8 cellular contexts compared by ENCODE assay signal in the genomic region with DNA sequence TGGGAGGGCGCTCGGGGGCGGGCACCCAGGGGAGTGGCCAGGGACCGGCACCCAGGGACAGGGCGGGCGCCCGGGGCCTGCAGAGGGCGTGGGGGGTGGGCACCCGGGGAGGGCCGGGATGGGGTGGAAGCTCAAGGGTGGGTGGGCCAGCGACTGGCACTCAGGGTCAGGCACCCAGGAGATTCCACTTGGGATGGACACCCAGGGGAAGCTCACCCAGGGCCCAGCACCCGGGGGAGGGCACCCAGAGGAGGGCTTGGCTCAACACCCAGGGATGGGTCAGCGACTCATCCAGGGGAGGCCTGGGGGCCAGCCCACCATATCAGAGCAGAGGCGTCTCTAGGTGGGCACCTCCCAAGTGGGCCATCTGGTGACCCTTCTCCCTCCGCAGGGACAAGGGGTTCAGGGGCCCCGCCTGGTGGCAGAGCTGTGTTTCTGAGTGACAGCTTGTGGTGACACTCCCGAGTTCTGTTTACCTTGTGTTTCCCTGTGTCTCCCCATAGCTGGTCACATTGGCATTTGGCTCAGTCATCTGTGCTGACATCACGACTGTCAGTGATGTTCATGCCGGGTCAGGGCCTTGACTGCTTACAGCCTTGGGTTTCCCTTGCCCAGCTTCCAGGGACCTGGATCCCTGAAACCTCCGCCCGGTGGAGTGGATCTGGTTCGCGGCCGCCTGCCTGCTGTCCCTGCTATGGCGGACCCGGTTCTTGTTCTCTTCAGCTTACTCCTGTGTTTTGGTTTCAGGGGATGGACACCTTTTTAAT. TPM values are rescaled to one million over a fixed set of nuclear protein-coding genes. Genes with fewer than 3 reads are reported as not detected.
DNase-seq lines count a peak whose midpoint lies in the region; ATAC-seq, FAIRE-seq and TF ChIP-seq lines count a peak whose summit lies in the region.

No MANE protein-coding gene starts in this region.

- DNase-seq in AG04450 (ENCODE audit: low read depth, low spot score) (no peak), NCI-H2081 (lab: John Stamatoyannopoulos, UW) (peak; percentile 21 to 65), H1 (ENCODE audit: low read depth in 1 of 2, low spot score in 2 of 2) (peak in 1 of 2 experiments; percentile 78), mesendoderm (peak; percentile 90)
- peak; percentile 58 to 67 for DNase-seq in activated CD4-positive, alpha-beta T cell treated with anti-CD3 and anti-CD28 coated beads, Interleukin-2, amount 50 U/mL, for 48 hours
- DNase-seq in stimulated activated CD8-positive, alpha-beta memory T cell treated with anti-CD3 and anti-CD28 coated beads, Interleukin-4, amount 100 ng/mL, for 4 hours (ENCODE audit: low read depth in 2 of 2, low spot score in 1 of 2), result peak; percentile 31 to 35

- FAIRE-seq in H1 (lab: Jason Lieb, UNC), result peak; percentile 73

- no peak overlapping the region for H2BK12ac ChIP-seq in H1 (ENCODE audit: low read depth, low read length)

- H3K79me1 ChIP-seq in H1 (ENCODE audit: low read depth, low read length) (peaks cover 2% of the 10 kb centered on the region; the same call in 1 of the 2 replicates), mesendoderm (ENCODE audit: low read length) (peaks cover 12% of the 10 kb centered on the region)

- CTCF ChIA-PET in AG04450 (lab: Charles Lee) (interaction anchor here (0.6 to 3.5 kb wide), 24 partner anchors 9 to 323 kb away, joined by 3 to 26 read pairs (median 4); a partner anchor contains a TSS), H1 (lab: Charles Lee; ENCODE audit: partially characterized antibody) (interaction anchor here (0.6 to 6.2 kb wide), 12 partner anchors 10 to 909 kb away, joined by 3 to 40 read pairs (median 6); a partner anchor contains a TSS)

- H3K56ac ChIP-seq in H1 (replicated peaks; ENCODE audit: insufficient read length, low read depth, low read length), result no peak overlapping the region
- peak overlapping the region; percentile 91 for H3K56ac ChIP-seq in mesendoderm (ENCODE audit: low read length)

- WGBS in H1 (ENCODE audit: extremely low coverage in 1 of 2, insufficient coverage in 1 of 2, insufficient read length in 1 of 2, insufficient replicate concordance in 2 of 2, low coverage in 1 of 2, low lambda C conversion rate in 2 of 2, missing lambda C conversion rate in 1 of 2), 2 experiments, result 39% methylated on average over 21 of the region's 26 CpGs; no CpG with 5 or more reads in 1 of the 2 experiments
- no CpG with 5 or more reads among the region's 26 CpGs for WGBS in mesendoderm (ENCODE audit: extremely low coverage, insufficient coverage, low lambda C conversion rate)

- POLR2A ChIA-PET in AG04450 (lab: Yijun Ruan, JAX), result interaction anchor here (0.6 to 2.3 kb wide), 12 partner anchors 8 to 320 kb away, joined by 3 to 15 read pairs (median 4); a partner anchor contains a TSS
- POLR2A ChIA-PET in H1 (lab: Charles Lee; ENCODE audit: partially characterized antibody), result interaction anchor here (0.7 to 6.5 kb wide), 13 partner anchors 8 to 189 kb away, joined by 3 to 44 read pairs (median 5); a partner anchor contains a TSS

- H2BK5ac ChIP-seq in H1 (ENCODE audit: low read depth, low read length) (peak overlapping the region; percentile 66; the same call in 1 of the 2 replicates), mesendoderm (ENCODE audit: low read length) (no peak overlapping the region)

- no peaks in the 10 kb centered on the region for H3K9me3 ChIP-seq in AG04450 (ENCODE audit: control insufficient read depth, insufficient read depth, low read length)
- H3K9me3 ChIP-seq in H1 (ENCODE audit: insufficient read depth in 2 of 2, low read depth in 1 of 2, low read length in 1 of 2), result no peaks in the 10 kb centered on the region

- H3K9ac ChIP-seq in H1 (replicated peaks in 1 of 4; ENCODE audit: extremely low read depth in 1 of 4, low read depth in 3 of 4, low read length in 3 of 4), result peak overlapping the region in 3 of 4 experiments; percentile 93 to 98 (median 97); a peak in 5 of 7 replicates
- H3K9ac ChIP-seq in mesendoderm (ENCODE audit: low read length), result peak overlapping the region; percentile 85

- H2BK15ac ChIP-seq in H1 (ENCODE audit: low read length) (no peak overlapping the region; the same call in 1 of the 2 replicates), mesendoderm (replicated peaks; ENCODE audit: low read depth) (no peak overlapping the region)

- H4K5ac ChIP-seq in H1 (ENCODE audit: insufficient read length, low read depth, low read length), result no peak overlapping the region
- no peak overlapping the region for H4K5ac ChIP-seq in mesendoderm (ENCODE audit: low read length)

- peaks cover 6% of the 10 kb centered on the region; the same call in 1 of the 2 replicates for H3K23me2 ChIP-seq in H1 (ENCODE audit: low read depth, low read length)

- H3K27me3 ChIP-seq in AG04450 (ENCODE audit: control insufficient read depth, insufficient read depth, low read length), result no peaks in the 10 kb centered on the region
- peaks cover 0 to 3% (median 0%) of the 10 kb centered on the region in 4 experiments; a peak in 2 of 7 replicates for H3K27me3 ChIP-seq in H1 (replicated peaks in 1 of 4; ENCODE audit: control insufficient read depth in 3 of 4, extremely low read depth in 1 of 4, insufficient read depth in 3 of 4, low read length in 3 of 4)
- H3K27me3 ChIP-seq in mesendoderm (ENCODE audit: insufficient read depth, low read length, poor library complexity), result no peaks in the 10 kb centered on the region

- no peak overlapping the region for H2AK5ac ChIP-seq in H1 (ENCODE audit: low read depth, low read length)
- peak overlapping the region; percentile 11 for H2AK5ac ChIP-seq in mesendoderm (ENCODE audit: low read length)

- 0 out of 2 replicates have a peak, but pooled peaks have one; percentile 12 for TF ChIP-seq CTCF in AG04450 (IDR thresholded peaks at IDR 0.05; ENCODE audit: low read depth, low read length)
- peak in 1 of 3 experiments; percentile 22; a peak in 1 of 4 replicates for TF ChIP-seq CTCF in H1 (IDR thresholded peaks at IDR 0.05; ENCODE audit: control extremely low read depth in 1 of 3, insufficient read depth in 1 of 3, low read depth in 1 of 3, low read length in 3 of 3)

- H3K4me1 ChIP-seq in H1 (replicated peaks in 1 of 4; ENCODE audit: control insufficient read depth in 3 of 4, insufficient read depth in 4 of 4, low read length in 3 of 4) (peaks cover 0 to 12% (median 8%) of the 10 kb centered on the region in 4 experiments; a peak in 6 of 7 replicates), mesendoderm (ENCODE audit: control insufficient read depth, low read depth, low read length) (peaks cover 2% of the 10 kb centered on the region)

- H3K79me2 ChIP-seq in H1 (ENCODE audit: control insufficient read depth in 1 of 2, insufficient read depth in 2 of 2, low read length in 2 of 2) (peaks cover 0 to 23% of the 10 kb centered on the region in 2 experiments; a peak in 2 of 4 replicates), mesendoderm (ENCODE audit: control insufficient read depth, insufficient read depth, low read length) (peaks cover 2% of the 10 kb centered on the region)

- H2AFZ ChIP-seq in H1 (ENCODE audit: low read length), result no peak overlapping the region

- no peak overlapping the region for H2BK20ac ChIP-seq in H1 (ENCODE audit: low read length)

- no peak overlapping the region for H3K14ac ChIP-seq in H1 (ENCODE audit: insufficient read length)

- H3K23ac ChIP-seq in H1 (ENCODE audit: insufficient read length) (no peak overlapping the region), mesendoderm (ENCODE audit: low read length) (no peak overlapping the region)

- no peak overlapping the region for H4K91ac ChIP-seq in H1 (replicated peaks; ENCODE audit: insufficient read length, low read length)

- H2BK120ac ChIP-seq in H1 (replicated peaks; ENCODE audit: low read depth, low read length), result no peak overlapping the region
- no peak overlapping the region for H2BK120ac ChIP-seq in mesendoderm (ENCODE audit: low read depth, low read length)

- no peak overlapping the region for H3K4ac ChIP-seq in H1 (replicated peaks; ENCODE audit: insufficient read length, low read depth, low read length)
- H3K4ac ChIP-seq in mesendoderm (ENCODE audit: low read depth, low read length), result no peak overlapping the region

- H3K36me3 ChIP-seq in H1 (ENCODE audit: control insufficient read depth in 2 of 4, insufficient read depth in 4 of 4, low read length in 3 of 4), result no peaks in the 10 kb centered on the region
- no peaks in the 10 kb centered on the region for H3K36me3 ChIP-seq in mesendoderm (ENCODE audit: control insufficient read depth, insufficient read depth, low read length)

- peak; percentile 18 to 29; a peak in 2 of 4 replicates for TF ChIP-seq RAD21 in H1 (IDR thresholded peaks at IDR 0.05 in 1 of 2, conservative IDR thresholded peaks at IDR 0.05 in 1 of 2; ENCODE audit: low read depth in 2 of 2, low read length in 2 of 2)

- peak overlapping the region; percentile 28 to 91 for H3K4me2 ChIP-seq in H1 (ENCODE audit: insufficient read depth in 1 of 2, low read depth in 2 of 2, low read length in 2 of 2)
- H3K4me2 ChIP-seq in mesendoderm (ENCODE audit: low read length), result peak overlapping the region; percentile 90

- peaks cover 0 to 4% of the 10 kb centered on the region in 2 experiments for H4K20me1 ChIP-seq in H1 (replicated peaks in 1 of 2; ENCODE audit: control insufficient read depth in 1 of 2, insufficient read depth in 2 of 2, low read length in 2 of 2)

- ATAC-seq in GM18502 (IDR thresholded peaks at IDR 0.05; ENCODE audit: poor library complexity, unreplicated experiment) (peak; percentile 15), HG02943 (IDR thresholded peaks at IDR 0.05; ENCODE audit: low read depth, unreplicated experiment) (peak; percentile 8)

- H3K4me3 ChIP-seq in AG04450 (ENCODE audit: low read depth, low read length) (peak overlapping the region; percentile 75), H1 (ENCODE audit: extremely low read depth in 1 of 4, insufficient read depth in 2 of 4, low read depth in 3 of 4, low read length in 4 of 4) (peak overlapping the region; percentile 54 to 79 (median 62)), mesendoderm (ENCODE audit: low read length) (peak overlapping the region; percentile 66)

- H3K18ac ChIP-seq in H1 (ENCODE audit: extremely low read depth, low read length) (no peak overlapping the region), mesendoderm (ENCODE audit: low read length) (peak overlapping the region; percentile 12)

- no peak for TF ChIP-seq EP300 in H1 (IDR thresholded peaks at IDR 0.05; ENCODE audit: borderline replicate concordance in 1 of 2, low read depth in 2 of 2, low read length in 2 of 2)

- H3K27ac ChIP-seq in AG04450 (ENCODE audit: low read depth, low read length) (peak overlapping the region; percentile 81), H1 (ENCODE audit: low read depth, low read length) (peak overlapping the region; percentile 99; the same call in 1 of the 2 replicates), mesendoderm (ENCODE audit: low read depth, low read length) (no peak overlapping the region)

- H4K8ac ChIP-seq in H1 (ENCODE audit: extremely low read depth, insufficient read depth, low read length), result no peak overlapping the region
- H4K8ac ChIP-seq in mesendoderm (ENCODE audit: low read depth, low read length), result no peak overlapping the region

- TF ChIP-seq POLR2A in H1 (IDR thresholded peaks at IDR 0.05; ENCODE audit: control extremely low read depth in 1 of 2, low read depth in 2 of 2, low read length in 2 of 2), result no peak

RNA-seq across cellular contexts. Expression of a gene that starts 0.7 kb away (rescaled TPM):
- 1.4 and 1.7 TPM in 2 replicates for polyA plus RNA-seq in AG04450 (2011; rRNA removed)
- polyA minus RNA-seq in AG04450 (2011; rRNA and poly(A)+ RNA removed), result 2.0 and 2.1 TPM in 2 replicates
- 5.9 and 7.8 TPM in 2 replicates for total RNA-seq in H1 (2021; fragmentation: NEBNext Ultra II Directional; extraction: Animal tissue kit (Norgen Biotek cat#: 25700))
- polyA plus RNA-seq in H1 (2011; rRNA removed), result 2.6 and 5.3 TPM in 2 replicates
- 4.6 TPM for polyA plus RNA-seq in H1 (2011; cell fraction: cytosol; rRNA removed)
- polyA plus RNA-seq in H1 (2011; cell fraction: nucleus; rRNA removed), result 7.1 TPM
- 2.9 to 3.9 TPM (median 3.6 TPM) in 4 replicates for polyA plus RNA-seq in H1 (2012, experiment 1 of 2)
- 1.6 TPM for polyA plus RNA-seq in H1 (2012, experiment 2 of 2)
- 2.3 TPM for polyA plus RNA-seq in H1 (2013, experiment 1 of 2)
- 2.3 TPM for polyA plus RNA-seq in H1 (2013, experiment 2 of 2)
- polyA minus RNA-seq in H1 (2011; rRNA and poly(A)+ RNA removed), result 3.2 and 3.3 TPM in 2 replicates
- 2.8 TPM for polyA minus RNA-seq in H1 (2011; cell fraction: cytosol; rRNA and poly(A)+ RNA removed)
- 8.4 TPM for polyA minus RNA-seq in H1 (2011; cell fraction: nucleus; rRNA and poly(A)+ RNA removed)
- polyA plus RNA-seq in mesendoderm (2013, experiment 1 of 2), result 2.7 TPM
- polyA plus RNA-seq in mesendoderm (2013, experiment 2 of 2), result 3.0 TPM

RNA-seq across cellular contexts. Expression of a gene that starts 16.6 kb away (rescaled TPM):
- 1.2 and 1.8 TPM in 2 replicates for polyA plus RNA-seq in AG04450 (2011; rRNA removed)
- polyA minus RNA-seq in AG04450 (2011; rRNA and poly(A)+ RNA removed), result 0.69 and 0.91 TPM in 2 replicates
- 0.54 and 0.55 TPM in 2 replicates for total RNA-seq in H1 (2021; fragmentation: NEBNext Ultra II Directional; extraction: Animal tissue kit (Norgen Biotek cat#: 25700))
- 0.17 and 0.28 TPM in 2 replicates for polyA plus RNA-seq in H1 (2011; rRNA removed)
- polyA plus RNA-seq in H1 (2011; cell fraction: cytosol; rRNA removed), result 0.27 TPM
- polyA plus RNA-seq in H1 (2011; cell fraction: nucleus; rRNA removed), result 0.54 TPM
- 0.25 to 0.57 TPM (median 0.40 TPM) in 4 replicates for polyA plus RNA-seq in H1 (2012, experiment 1 of 2)
- 0.10 TPM for polyA plus RNA-seq in H1 (2012, experiment 2 of 2)
- 0.36 TPM for polyA plus RNA-seq in H1 (2013, experiment 1 of 2)
- polyA plus RNA-seq in H1 (2013, experiment 2 of 2), result 0.40 TPM
- 0.16 and 0.22 TPM in 2 replicates for polyA minus RNA-seq in H1 (2011; rRNA and poly(A)+ RNA removed)
- polyA minus RNA-seq in H1 (2011; cell fraction: cytosol; rRNA and poly(A)+ RNA removed), result not detected
- 0.60 TPM for polyA minus RNA-seq in H1 (2011; cell fraction: nucleus; rRNA and poly(A)+ RNA removed)
- 0.18 TPM for polyA plus RNA-seq in mesendoderm (2013, experiment 1 of 2)
- 0.25 TPM for polyA plus RNA-seq in mesendoderm (2013, experiment 2 of 2)

RNA-seq across cellular contexts. Expression of a gene that starts 26.3 kb away (rescaled TPM):
- polyA plus RNA-seq in AG04450 (2011; rRNA removed), result 177 and 230 TPM in 2 replicates
- polyA minus RNA-seq in AG04450 (2011; rRNA and poly(A)+ RNA removed), result 59.6 and 84.3 TPM in 2 replicates
- total RNA-seq in H1 (2021; fragmentation: NEBNext Ultra II Directional; extraction: Animal tissue kit (Norgen Biotek cat#: 25700)), result 68.5 TPM in 2 replicates
- polyA plus RNA-seq in H1 (2011; rRNA removed), result 182 and 183 TPM in 2 replicates
- polyA plus RNA-seq in H1 (2011; cell fraction: cytosol; rRNA removed), result 167 TPM
- polyA plus RNA-seq in H1 (2011; cell fraction: nucleus; rRNA removed), result 249 TPM
- polyA plus RNA-seq in H1 (2012, experiment 1 of 2), result 36.2 to 105 TPM (median 94.7 TPM) in 4 replicates
- polyA plus RNA-seq in H1 (2012, experiment 2 of 2), result 106 TPM
- 97.5 TPM for polyA plus RNA-seq in H1 (2013, experiment 1 of 2)
- 90.9 TPM for polyA plus RNA-seq in H1 (2013, experiment 2 of 2)
- polyA minus RNA-seq in H1 (2011; rRNA and poly(A)+ RNA removed), result 25.4 and 32.8 TPM in 2 replicates
- 33.8 TPM for polyA minus RNA-seq in H1 (2011; cell fraction: cytosol; rRNA and poly(A)+ RNA removed)
- 70.3 TPM for polyA minus RNA-seq in H1 (2011; cell fraction: nucleus; rRNA and poly(A)+ RNA removed)
- polyA plus RNA-seq in mesendoderm (2013, experiment 1 of 2), result 87.6 TPM
- 89.9 TPM for polyA plus RNA-seq in mesendoderm (2013, experiment 2 of 2)

RNA-seq across cellular contexts. Expression of a gene that starts 41.5 kb away (rescaled TPM):
- polyA plus RNA-seq in AG04450 (2011; rRNA removed) (3.9 and 5.9 TPM in 2 replicates), H1 (2011; rRNA removed) (7.5 and 10.1 TPM in 2 replicates)
- 9.1 and 12.7 TPM in 2 replicates for polyA minus RNA-seq in AG04450 (2011; rRNA and poly(A)+ RNA removed)
- total RNA-seq in H1 (2021; fragmentation: NEBNext Ultra II Directional; extraction: Animal tissue kit (Norgen Biotek cat#: 25700)), result 21.0 and 28.4 TPM in 2 replicates
- polyA plus RNA-seq in H1 (2011; cell fraction: cytosol; rRNA removed), result 9.8 TPM
- 70.1 TPM for polyA plus RNA-seq in H1 (2011; cell fraction: nucleus; rRNA removed)
- polyA plus RNA-seq in H1 (2012, experiment 1 of 2), result 11.7 to 20.8 TPM (median 19.4 TPM) in 4 replicates
- polyA plus RNA-seq in H1 (2012, experiment 2 of 2), result 6.5 TPM
- 6.5 TPM for polyA plus RNA-seq in H1 (2013, experiment 1 of 2)
- 4.8 TPM for polyA plus RNA-seq in H1 (2013, experiment 2 of 2)
- polyA minus RNA-seq in H1 (2011; rRNA and poly(A)+ RNA removed), result 13.8 and 16.4 TPM in 2 replicates
- polyA minus RNA-seq in H1 (2011; cell fraction: cytosol; rRNA and poly(A)+ RNA removed), result 18.6 TPM
- polyA minus RNA-seq in H1 (2011; cell fraction: nucleus; rRNA and poly(A)+ RNA removed), result 55.0 TPM
- polyA plus RNA-seq in mesendoderm (2013, experiment 1 of 2), result 5.0 TPM
- polyA plus RNA-seq in mesendoderm (2013, experiment 2 of 2), result 5.2 TPM

RNA-seq across cellular contexts. Expression of a gene that starts 57.3 kb away (rescaled TPM):
- polyA plus RNA-seq in AG04450 (2011; rRNA removed) (33.4 and 52.9 TPM in 2 replicates), H1 (2011; rRNA removed) (244 and 249 TPM in 2 replicates)
- polyA minus RNA-seq in AG04450 (2011; rRNA and poly(A)+ RNA removed), result 11.7 and 13.5 TPM in 2 replicates
- total RNA-seq in H1 (2021; fragmentation: NEBNext Ultra II Directional; extraction: Animal tissue kit (Norgen Biotek cat#: 25700)), result 59.0 and 62.7 TPM in 2 replicates
- polyA plus RNA-seq in H1 (2011; cell fraction: cytosol; rRNA removed), result 186 TPM
- polyA plus RNA-seq in H1 (2011; cell fraction: nucleus; rRNA removed), result 157 TPM
- 31.0 to 91.5 TPM (median 85.9 TPM) in 4 replicates for polyA plus RNA-seq in H1 (2012, experiment 1 of 2)
- 110 TPM for polyA plus RNA-seq in H1 (2012, experiment 2 of 2)
- 72.3 TPM for polyA plus RNA-seq in H1 (2013, experiment 1 of 2)
- polyA plus RNA-seq in H1 (2013, experiment 2 of 2), result 69.2 TPM
- polyA minus RNA-seq in H1 (2011; rRNA and poly(A)+ RNA removed), result 30.6 and 36.8 TPM in 2 replicates
- polyA minus RNA-seq in H1 (2011; cell fraction: cytosol; rRNA and poly(A)+ RNA removed), result 38.5 TPM
- 46.7 TPM for polyA minus RNA-seq in H1 (2011; cell fraction: nucleus; rRNA and poly(A)+ RNA removed)
- polyA plus RNA-seq in mesendoderm (2013, experiment 1 of 2), result 64.4 TPM
- 65.3 TPM for polyA plus RNA-seq in mesendoderm (2013, experiment 2 of 2)
